13 cellular contexts compared by ENCODE assay signal in the genomic region with DNA sequence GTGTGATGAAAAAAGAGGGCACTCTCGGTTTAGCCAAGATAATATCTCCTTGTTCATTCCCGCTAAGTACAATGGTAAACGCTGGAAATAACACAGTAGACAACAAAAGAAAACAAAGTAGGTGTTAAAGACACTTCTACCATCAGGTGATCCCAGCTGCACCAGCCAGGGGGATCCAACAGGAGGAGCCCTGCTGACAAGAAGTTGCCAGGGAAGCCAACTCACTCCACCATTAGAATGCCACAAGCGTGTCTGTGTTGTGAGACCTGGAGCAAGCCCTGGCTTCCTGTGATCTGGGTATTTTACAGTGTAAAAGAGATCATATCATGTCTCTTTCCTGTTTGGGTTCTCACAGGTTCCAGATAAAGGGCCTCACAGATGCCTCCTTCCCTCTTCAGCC.
DNase-seq lines count a peak whose midpoint lies in the region; ATAC-seq and TF ChIP-seq lines count a peak whose summit lies in the region.
"Had no signal": no experiment of that assay in that cellular context is flagged by ENCODE, and none has a peak within 500 bp of the region (broad histone marks: within the 10 kb centered on the region; RNA-seq: fewer than 3 reads in every experiment).

No MANE protein-coding gene starts in this region.

- no peak overlapping the region for H3K4me2 ChIP-seq in GM23338
- H3K4me2 ChIP-seq in SK-N-SH, result no peak overlapping the region

- H3K79me2 ChIP-seq in GM23338 (replicated peaks; ENCODE audit: insufficient read depth) (no peaks in the 10 kb centered on the region), SK-N-SH (ENCODE audit: insufficient read depth) (no peaks in the 10 kb centered on the region)

- H3K27me3 ChIP-seq in AG04450 (ENCODE audit: control insufficient read depth, insufficient read depth, low read length) (no peaks in the 10 kb centered on the region), GM23338 (ENCODE audit: insufficient read depth) (no peaks in the 10 kb centered on the region), SK-N-SH (ENCODE audit: insufficient read depth) (no peaks in the 10 kb centered on the region), iPS DF 6.9 (ENCODE audit: control insufficient read depth, insufficient read depth, low read length) (no peaks in the 10 kb centered on the region)

- H3K36me3 Mint-ChIP-seq in GM23338 (ENCODE audit: low read depth), result peaks cover 6% of the 10 kb centered on the region; the same call in 1 of the 3 replicates

- peaks cover 4% of the 10 kb centered on the region for H3K4me1 Mint-ChIP-seq in GM23338

- no peak overlapping the region for H3K4me3 Mint-ChIP-seq in GM23338

- POLR2A ChIA-PET in AG04450 (lab: Yijun Ruan, JAX) (no interaction called here), SK-N-SH (lab: Yijun Ruan, JAX) (no interaction called here)

- ATAC-seq in GM23338, result peak; percentile 94

- H3K4me1 ChIP-seq in GM23338 (ENCODE audit: insufficient read depth) (no peaks in the 10 kb centered on the region), SK-N-SH (ENCODE audit: control insufficient read depth in 1 of 2, insufficient read depth in 2 of 2, low read depth in 1 of 2, low read length in 1 of 2) (no peaks in the 10 kb centered on the region), iPS DF 6.9 (ENCODE audit: control insufficient read depth, insufficient read depth, low read length) (no peaks in the 10 kb centered on the region)
- H3K4me1 ChIP-seq: SJSA1 had no signal

- H4K20me1 ChIP-seq in GM23338 (replicated peaks; ENCODE audit: insufficient read depth) (no peaks in the 10 kb centered on the region), SK-N-SH (ENCODE audit: insufficient read depth) (no peaks in the 10 kb centered on the region)

- H3K4me3 ChIP-seq in AG04450 (ENCODE audit: low read depth, low read length), result no peak overlapping the region
- H3K4me3 ChIP-seq in GM23338, result no peak overlapping the region
- H3K4me3 ChIP-seq in SK-N-SH (ENCODE audit: low read depth in 2 of 2, low read length in 1 of 2), result no peak overlapping the region
- H3K4me3 ChIP-seq in iPS DF 6.9 (ENCODE audit: low read length), result no peak overlapping the region
- H3K4me3 ChIP-seq: SJSA1 had no signal

- no peak overlapping the region for H3K27ac ChIP-seq in AG04450 (ENCODE audit: low read depth, low read length)
- no peak overlapping the region for H3K27ac ChIP-seq in GM23338 (ENCODE audit: low read depth)
- H3K27ac ChIP-seq in SK-N-SH (ENCODE audit: low read depth in 2 of 2, low read length in 1 of 2), result no peak overlapping the region
- H3K27ac ChIP-seq in iPS DF 6.9 (ENCODE audit: low read length), result no peak overlapping the region
- H3K27ac ChIP-seq: SJSA1 had no signal

- no peak overlapping the region for H3K9ac ChIP-seq in SK-N-SH

- H2AFZ ChIP-seq in GM23338 (no peak overlapping the region), SK-N-SH (ENCODE audit: low read depth) (no peak overlapping the region)

- H3K9me3 ChIP-seq in AG04450 (ENCODE audit: control insufficient read depth, insufficient read depth, low read length) (no peaks in the 10 kb centered on the region), SK-N-SH (no peaks in the 10 kb centered on the region), iPS DF 6.9 (ENCODE audit: control insufficient read depth, insufficient read depth, low read length) (no peaks in the 10 kb centered on the region)
- H3K9me3 ChIP-seq: SJSA1 had no signal

- no peaks in the 10 kb centered on the region for H3K27me3 Mint-ChIP-seq in GM23338 (ENCODE audit: insufficient read depth, low read depth, poor library complexity)

- no peaks in the 10 kb centered on the region for H3K9me3 Mint-ChIP-seq in GM23338

- 0 out of 2 replicates have a peak, but pooled peaks have one; percentile 5 for TF ChIP-seq CTCF in AG04450 (IDR thresholded peaks at IDR 0.05; ENCODE audit: low read depth, low read length)
- peak; percentile 66 to 80 for TF ChIP-seq CTCF in GM23338 (conservative IDR thresholded peaks at IDR 0.05; ENCODE audit: low read depth in 2 of 2)
- peak; percentile 38; the same call in 1 of the 2 replicates for TF ChIP-seq CTCF in SK-N-SH (IDR thresholded peaks at IDR 0.05)
- no peak for TF ChIP-seq CTCF in GM10266 (IDR thresholded peaks at IDR 0.05; ENCODE audit: control insufficient read depth, insufficient read depth, low read depth, missing control alignments)

- 92% methylated on average over 3 of the region's 4 CpGs for WGBS in SK-N-SH (ENCODE audit: low lambda C conversion rate)
- no CpG with 5 or more reads among the region's 4 CpGs for WGBS in iPS DF 6.9 (ENCODE audit: insufficient coverage, insufficient read length)

- CTCF ChIA-PET in AG04450 (lab: Charles Lee), result no interaction called here
- CTCF ChIA-PET in SK-N-SH (lab: Yijun Ruan, JAX), result interaction anchor here (1.0 to 1.7 kb wide), 2 partner anchors 25 to 1322 kb away, joined by 3 read pairs; no protein-coding TSS in a partner anchor

- H3K36me3 ChIP-seq in GM23338 (ENCODE audit: insufficient read depth) (no peaks in the 10 kb centered on the region), SK-N-SH (replicated peaks in 1 of 2; ENCODE audit: control insufficient read depth in 1 of 2, insufficient read depth in 2 of 2, low read length in 1 of 2) (peaks cover 2 to 11% of the 10 kb centered on the region in 2 experiments), iPS DF 6.9 (ENCODE audit: control insufficient read depth, insufficient read depth, low read length) (no peaks in the 10 kb centered on the region)
- H3K36me3 ChIP-seq: SJSA1 had no signal

- no peak overlapping the region for H3K27ac Mint-ChIP-seq in GM23338

- peak; percentile 3; the same call in 1 of the 2 replicates for TF ChIP-seq RAD21 in SK-N-SH (IDR thresholded peaks at IDR 0.05; ENCODE audit: low read length)

- no peak for TF ChIP-seq EP300 in SK-N-SH (IDR thresholded peaks at IDR 0.05; ENCODE audit: borderline replicate concordance in 1 of 2, low read depth in 1 of 2, low read length in 1 of 2)

- DNase-seq in AG04450 (ENCODE audit: low read depth, low spot score), result no peak
- peak; percentile 79 for DNase-seq in GM23338 (ENCODE audit: low spot score)
- DNase-seq in SK-N-SH, result no peak
- peak; percentile 11 for DNase-seq in iPS DF 6.9 (ENCODE audit: low read depth, low spot score)
- DNase-seq in NCI-H2196 (lab: John Stamatoyannopoulos, UW; ENCODE audit: unreplicated experiment), result no peak
- DNase-seq in SKM-1 treated with dmso at 0.1 percent for 144 hours (lab: John Stamatoyannopoulos, UW; ENCODE audit: unreplicated experiment), result no peak
- DNase-seq in GM10266 (ENCODE audit: extremely low spot score), result no peak
- DNase-seq in OCI-M2 (lab: John Stamatoyannopoulos, UW; ENCODE audit: unreplicated experiment), result no peak
- DNase-seq: kidney glomerular epithelial cell, NCI-H2171 treated with DMSO at 0.1 percent for 48 hours, nucleus accumbens, substantia nigra had no signal

- H3F3A ChIP-seq in GM23338 (replicated peaks; ENCODE audit: low read depth), result no peaks in the 10 kb centered on the region
- peaks cover 2% of the 10 kb centered on the region for H3F3A ChIP-seq in SK-N-SH (replicated peaks; ENCODE audit: insufficient read depth)

- H3K9me2 ChIP-seq in GM23338 (ENCODE audit: insufficient read depth) (no peaks in the 10 kb centered on the region), SK-N-SH (no peaks in the 10 kb centered on the region)

TF ChIP-seq in SK-N-SH, 30 proteins besides CTCF, POLR2A, EP300 and RAD21 (continues in another document):
- TF ChIP-seq FOXJ3 (CRISPR knock-in tag; IDR thresholded peaks at IDR 0.05), result no peak
- TF ChIP-seq, protein P1, sequence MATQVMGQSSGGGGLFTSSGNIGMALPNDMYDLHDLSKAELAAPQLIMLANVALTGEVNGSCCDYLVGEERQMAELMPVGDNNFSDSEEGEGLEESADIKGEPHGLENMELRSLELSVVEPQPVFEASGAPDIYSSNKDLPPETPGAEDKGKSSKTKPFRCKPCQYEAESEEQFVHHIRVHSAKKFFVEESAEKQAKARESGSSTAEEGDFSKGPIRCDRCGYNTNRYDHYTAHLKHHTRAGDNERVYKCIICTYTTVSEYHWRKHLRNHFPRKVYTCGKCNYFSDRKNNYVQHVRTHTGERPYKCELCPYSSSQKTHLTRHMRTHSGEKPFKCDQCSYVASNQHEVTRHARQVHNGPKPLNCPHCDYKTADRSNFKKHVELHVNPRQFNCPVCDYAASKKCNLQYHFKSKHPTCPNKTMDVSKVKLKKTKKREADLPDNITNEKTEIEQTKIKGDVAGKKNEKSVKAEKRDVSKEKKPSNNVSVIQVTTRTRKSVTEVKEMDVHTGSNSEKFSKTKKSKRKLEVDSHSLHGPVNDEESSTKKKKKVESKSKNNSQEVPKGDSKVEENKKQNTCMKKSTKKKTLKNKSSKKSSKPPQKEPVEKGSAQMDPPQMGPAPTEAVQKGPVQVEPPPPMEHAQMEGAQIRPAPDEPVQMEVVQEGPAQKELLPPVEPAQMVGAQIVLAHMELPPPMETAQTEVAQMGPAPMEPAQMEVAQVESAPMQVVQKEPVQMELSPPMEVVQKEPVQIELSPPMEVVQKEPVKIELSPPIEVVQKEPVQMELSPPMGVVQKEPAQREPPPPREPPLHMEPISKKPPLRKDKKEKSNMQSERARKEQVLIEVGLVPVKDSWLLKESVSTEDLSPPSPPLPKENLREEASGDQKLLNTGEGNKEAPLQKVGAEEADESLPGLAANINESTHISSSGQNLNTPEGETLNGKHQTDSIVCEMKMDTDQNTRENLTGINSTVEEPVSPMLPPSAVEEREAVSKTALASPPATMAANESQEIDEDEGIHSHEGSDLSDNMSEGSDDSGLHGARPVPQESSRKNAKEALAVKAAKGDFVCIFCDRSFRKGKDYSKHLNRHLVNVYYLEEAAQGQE (IDR thresholded peaks at IDR 0.05; ENCODE audit: low read depth, low read length), result no peak
- TF ChIP-seq, protein P2, sequence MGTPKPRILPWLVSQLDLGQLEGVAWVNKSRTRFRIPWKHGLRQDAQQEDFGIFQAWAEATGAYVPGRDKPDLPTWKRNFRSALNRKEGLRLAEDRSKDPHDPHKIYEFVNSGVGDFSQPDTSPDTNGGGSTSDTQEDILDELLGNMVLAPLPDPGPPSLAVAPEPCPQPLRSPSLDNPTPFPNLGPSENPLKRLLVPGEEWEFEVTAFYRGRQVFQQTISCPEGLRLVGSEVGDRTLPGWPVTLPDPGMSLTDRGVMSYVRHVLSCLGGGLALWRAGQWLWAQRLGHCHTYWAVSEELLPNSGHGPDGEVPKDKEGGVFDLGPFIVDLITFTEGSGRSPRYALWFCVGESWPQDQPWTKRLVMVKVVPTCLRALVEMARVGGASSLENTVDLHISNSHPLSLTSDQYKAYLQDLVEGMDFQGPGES (IDR thresholded peaks at IDR 0.05; ENCODE audit: low read depth, low read length), result no peak
- TF ChIP-seq MXI1 (IDR thresholded peaks at IDR 0.05; ENCODE audit: low read depth, low read length), result no peak

Comparison
In these comparisons a context has a peak if more than half of its experiments do, and no peak if none do; other contexts are left out.
1. DNase-seq: peak in GM23338 (single experiment) and iPS DF 6.9 (single experiment); none in AG04450 (single experiment), SK-N-SH (single experiment), NCI-H2196 (single experiment), SKM-1 treated with dmso at 0.1 percent for 144 hours (single experiment), GM10266 (single experiment) and OCI-M2 (single experiment).